In the genomic region with DNA sequence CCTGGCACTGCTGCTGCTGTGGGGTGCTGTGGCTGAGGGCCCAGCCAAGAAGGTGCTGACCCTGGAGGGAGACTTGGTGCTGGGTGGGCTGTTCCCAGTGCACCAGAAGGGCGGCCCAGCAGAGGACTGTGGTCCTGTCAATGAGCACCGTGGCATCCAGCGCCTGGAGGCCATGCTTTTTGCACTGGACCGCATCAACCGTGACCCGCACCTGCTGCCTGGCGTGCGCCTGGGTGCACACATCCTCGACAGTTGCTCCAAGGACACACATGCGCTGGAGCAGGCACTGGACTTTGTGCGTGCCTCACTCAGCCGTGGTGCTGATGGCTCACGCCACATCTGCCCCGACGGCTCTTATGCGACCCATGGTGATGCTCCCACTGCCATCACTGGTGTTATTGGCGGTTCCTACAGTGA, we compare ENCODE assay signal across 21 cellular contexts. TPM values are rescaled to one million over a fixed set of nuclear protein-coding genes. Genes with fewer than 3 reads are reported as not detected.
A peak's percentile ranks its signal among the peaks of the same experiment; 100 is the strongest.
DNase-seq lines count a peak whose midpoint lies in the region; ATAC-seq and TF ChIP-seq lines count a peak whose summit lies in the region.
"Had no signal": no experiment of that assay in that cellular context is flagged by ENCODE, and none has a peak within 500 bp of the region (broad histone marks: within the 10 kb centered on the region; RNA-seq: fewer than 3 reads in every experiment).

No MANE protein-coding gene starts in this region.

- H2BK120ac ChIP-seq in H9 (ENCODE audit: low read depth, low read length, poor library complexity, severe bottlenecking) = no peak overlapping the region

- peaks cover 11 to 31% of the 10 kb centered on the region in 2 experiments for H3K4me1 Mint-ChIP-seq in H9
- H3K4me1 Mint-ChIP-seq in immature natural killer cell = peaks cover 14 to 20% of the 10 kb centered on the region in 2 donors
- H3K4me1 Mint-ChIP-seq in stimulated activated effector memory CD8-positive, alpha-beta T cell treated with anti-CD3 and anti-CD28 coated beads, Interleukin-12 subunit alpha, Interleukin-12 subunit beta, amount 100 ng/mL, for 72 hours = peaks cover 46% of the 10 kb centered on the region
- peaks cover 7% of the 10 kb centered on the region for H3K4me1 Mint-ChIP-seq in mesothelial cell of epicardium

- no peak for ATAC-seq in stimulated activated effector memory CD8-positive, alpha-beta T cell treated with anti-CD3 and anti-CD28 coated beads, Interleukin-12 subunit alpha, Interleukin-12 subunit beta, amount 100 ng/mL, for 72 hours
- no peak for ATAC-seq in HG03045 (IDR thresholded peaks at IDR 0.05; ENCODE audit: unreplicated experiment)
- ATAC-seq: activated CD8-positive, alpha-beta T cell treated with anti-CD3 and anti-CD28 coated beads, Interleukin-2, amount 10 ng/mL, durations not matched to agents 7 days and 5 days had no signal

- no peaks in the 10 kb centered on the region for H4K20me1 ChIP-seq in H9 (ENCODE audit: control insufficient read depth, insufficient read depth, insufficient read length)

- no peak overlapping the region for H2BK12ac ChIP-seq in H9 (ENCODE audit: insufficient read length, low read depth, low read length)

- H2BK15ac ChIP-seq in H9 (ENCODE audit: low read depth, low read length) = no peak overlapping the region

- H3K23me2 ChIP-seq in H9 (ENCODE audit: insufficient read length, low read depth, low read length, poor library complexity, severe bottlenecking) = peaks cover 7% of the 10 kb centered on the region

- H3K4me2 ChIP-seq in H9 (ENCODE audit: insufficient read depth, insufficient read length, low read length) = no peak overlapping the region

- H3K27me3 Mint-ChIP-seq in H9 (ENCODE audit: low read depth) = peaks cover 37% of the 10 kb centered on the region
- H3K27me3 Mint-ChIP-seq in immature natural killer cell (ENCODE audit: low read depth in 3 of 3) = peaks cover 0 to 6% (median 2%) of the 10 kb centered on the region in 3 donors
- H3K27me3 Mint-ChIP-seq in mesothelial cell of epicardium (ENCODE audit: low read depth) = peaks cover 33% of the 10 kb centered on the region
- H3K27me3 Mint-ChIP-seq: activated naive CD8-positive, alpha-beta T cell had no signal

- H3K27ac Mint-ChIP-seq in H9 (no peak overlapping the region), immature natural killer cell (peak overlapping the region in 4 of 6 donors; percentile 10 to 48 (median 28)), mesothelial cell of epicardium (no peak overlapping the region)
- peak overlapping the region; percentile 97 for H3K27ac Mint-ChIP-seq in stimulated activated effector memory CD8-positive, alpha-beta T cell treated with anti-CD3 and anti-CD28 coated beads, Interleukin-12 subunit alpha, Interleukin-12 subunit beta, amount 100 ng/mL, for 72 hours
- H3K27ac Mint-ChIP-seq: activated CD8-positive, alpha-beta T cell treated with anti-CD3 and anti-CD28 coated beads, Interleukin-2, amount 10 ng/mL, durations not matched to agents 7 days and 5 days; progenitor cell of endocrine pancreas had no signal

- peaks cover 17% of the 10 kb centered on the region; the same call in 1 of the 2 replicates for H3K27me3 ChIP-seq in H9 (ENCODE audit: insufficient read depth, low read length)
- H3K27me3 ChIP-seq: SJSA1 had no signal

- H2AK5ac ChIP-seq in H9 (ENCODE audit: insufficient read length, low read length) = no peak overlapping the region

- H3K36me3 Mint-ChIP-seq in H9 (ENCODE audit: insufficient read depth in 1 of 3, low read depth in 3 of 3) (no peaks in the 10 kb centered on the region), immature natural killer cell (peaks cover 6 to 21% (median 15%) of the 10 kb centered on the region in 3 donors), mesothelial cell of epicardium (no peaks in the 10 kb centered on the region)
- H3K36me3 Mint-ChIP-seq in stimulated activated effector memory CD8-positive, alpha-beta T cell treated with anti-CD3 and anti-CD28 coated beads, Interleukin-12 subunit alpha, Interleukin-12 subunit beta, amount 100 ng/mL, for 72 hours = peaks cover 15% of the 10 kb centered on the region
- H3K36me3 Mint-ChIP-seq: activated naive CD8-positive, alpha-beta T cell had no signal

- no CpG with 5 or more reads among the region's 17 CpGs for WGBS in H9 (ENCODE audit: extremely low coverage, insufficient read length, low lambda C conversion rate)

- no peak overlapping the region for H3K27ac ChIP-seq in H9 (ENCODE audit: insufficient read length, low read depth, low read length)
- H3K27ac ChIP-seq: cardiac muscle cell, SJSA1, spleen had no signal

- H3K4me1 ChIP-seq in H9 (ENCODE audit: insufficient read depth, low read length) = no peaks in the 10 kb centered on the region

- no peak overlapping the region for H3K23ac ChIP-seq in H9 (ENCODE audit: insufficient read length, low read depth, low read length)

- no peaks in the 10 kb centered on the region for H3K9me3 ChIP-seq in H9 (ENCODE audit: control insufficient read depth, low read depth, low read length)
- H3K9me3 ChIP-seq: SJSA1, spleen had no signal

- H4K91ac ChIP-seq in H9 (ENCODE audit: insufficient read length, low read depth, low read length) = no peak overlapping the region

- H3K79me2 ChIP-seq in H9 (ENCODE audit: insufficient read depth, low read length) = no peaks in the 10 kb centered on the region

- no peak overlapping the region for H4K8ac ChIP-seq in H9 (replicated peaks; ENCODE audit: insufficient read length, low read depth, low read length)

- no peak overlapping the region for H3K4ac ChIP-seq in H9 (ENCODE audit: low read depth, low read length)

- H3K4me3 Mint-ChIP-seq in H9 = no peak overlapping the region
- no peak overlapping the region for H3K4me3 Mint-ChIP-seq in immature natural killer cell
- H3K4me3 Mint-ChIP-seq in stimulated activated effector memory CD8-positive, alpha-beta T cell treated with anti-CD3 and anti-CD28 coated beads, Interleukin-12 subunit alpha, Interleukin-12 subunit beta, amount 100 ng/mL, for 72 hours = no peak overlapping the region
- H3K4me3 Mint-ChIP-seq in mesothelial cell of epicardium = no peak overlapping the region
- H3K4me3 Mint-ChIP-seq: activated CD8-positive, alpha-beta T cell treated with anti-CD3 and anti-CD28 coated beads, Interleukin-2, amount 10 ng/mL, durations not matched to agents 7 days and 5 days; CD8-positive, alpha-beta memory T cell had no signal

- H3K14ac ChIP-seq in H9 (ENCODE audit: insufficient read depth, low read length) = no peak overlapping the region

- no peak overlapping the region for H2BK5ac ChIP-seq in H9 (ENCODE audit: insufficient read length, low read length)

- no peak overlapping the region for H2BK20ac ChIP-seq in H9 (ENCODE audit: low read depth, low read length, poor library complexity, severe bottlenecking)

- H3T11ph ChIP-seq in H9 (ENCODE audit: low read length) = no peak overlapping the region

- no peak overlapping the region for H3K18ac ChIP-seq in H9 (ENCODE audit: insufficient read length, low read depth, low read length)

- TF ChIP-seq CTCF in H9 (conservative IDR thresholded peaks at IDR 0.05) = no peak
- TF ChIP-seq CTCF in mesothelial cell of epicardium (IDR thresholded peaks at IDR 0.05; ENCODE audit: unreplicated experiment) = no peak

- H3K79me1 ChIP-seq in H9 (ENCODE audit: insufficient read depth, low read depth, low read length, poor library complexity, severe bottlenecking) = no peaks in the 10 kb centered on the region

- no peaks in the 10 kb centered on the region; a peak in 1 of 5 replicates for H3K9me3 Mint-ChIP-seq in H9
- no peaks in the 10 kb centered on the region for H3K9me3 Mint-ChIP-seq in immature natural killer cell
- H3K9me3 Mint-ChIP-seq in stimulated activated effector memory CD8-positive, alpha-beta T cell treated with anti-CD3 and anti-CD28 coated beads, Interleukin-12 subunit alpha, Interleukin-12 subunit beta, amount 100 ng/mL, for 72 hours = no peaks in the 10 kb centered on the region
- H3K9me3 Mint-ChIP-seq in mesothelial cell of epicardium = no peaks in the 10 kb centered on the region
- H3K9me3 Mint-ChIP-seq: CD8-positive, alpha-beta memory T cell had no signal

- no peak overlapping the region for H3K9ac ChIP-seq in H9 (ENCODE audit: extremely low read depth, insufficient read length, low read length)

- H2AFZ ChIP-seq in H9 (ENCODE audit: low read length) = no peak overlapping the region

- DNase-seq in activated T-cell treated with anti-CD3 and anti-CD28 coated beads, Interleukin-2, amount 50 U/mL, for 1 hour = peak; percentile 14
- DNase-seq in activated T-cell treated with anti-CD3 and anti-CD28 coated beads for 4 hours (no peak), H9 (peak; percentile 25), immature natural killer cell (no peak), mesothelial cell of epicardium (ENCODE audit: low spot score in 2 of 2, unreplicated experiment in 2 of 2) (no peak), NCI-H1092 treated with DMSO at 0.1 percent for 48 hours (lab: John Stamatoyannopoulos, UW) (no peak)
- DNase-seq in stimulated activated effector memory CD8-positive, alpha-beta T cell treated with anti-CD3 and anti-CD28 coated beads, Interleukin-12 subunit alpha, Interleukin-12 subunit beta, amount 100 ng/mL, for 72 hours (ENCODE audit: low spot score in 2 of 2) = no peak
- DNase-seq: activated CD8-positive, alpha-beta T cell treated with anti-CD3 and anti-CD28 coated beads, Interleukin-2, amount 10 ng/mL, durations not matched to agents 7 days and 5 days; CD8-positive, alpha-beta memory T cell; hippocampal formation; MM.1S; NCI-H2029; NCI-H446 treated with DMSO at 0.1 percent for 48 hours; stimulated activated naive CD4-positive, alpha-beta T cell treated with Interleukin-2 at 50 U/mL for 16 hours had no signal

- H3K56ac ChIP-seq in H9 (ENCODE audit: insufficient read length, low read depth, low read length) = no peak overlapping the region

- no peak overlapping the region for H4K5ac ChIP-seq in H9 (ENCODE audit: insufficient read length, low read depth, low read length)

RNA-seq across cellular contexts. Expression of gene GRM2, which starts 2.1 kb away (rescaled TPM):
- total RNA-seq in H9 (2021) (1.5 and 1.9 TPM in 2 replicates), mesothelial cell of epicardium (0.66 to 1.0 TPM (median 0.98 TPM) in 3 replicates)
- polyA plus RNA-seq in immature natural killer cell = not detected
- polyA plus RNA-seq: AG04450, cardiac muscle cell had no signal

RNA-seq across cellular contexts. Expression of gene TEX264, which starts 38.0 kb away (rescaled TPM):
- total RNA-seq in H9 (2021) = 15.0 and 17.3 TPM in 2 replicates
- 100 to 1,000 TPM; 101 to 155 (median 131) TPM for polyA plus RNA-seq in immature natural killer cell
- total RNA-seq in mesothelial cell of epicardium = 37.8 to 39.7 TPM (median 38.6 TPM) in 3 replicates

Comparison
In these comparisons a context has a peak if more than half of its experiments do, and no peak if none do; other contexts are left out.
1. DNase-seq: peak in activated T-cell treated with anti-CD3 and anti-CD28 coated beads, Interleukin-2, amount 50 U/mL, for 1 hour (single experiment) and H9 (single experiment); none in activated T-cell treated with anti-CD3 and anti-CD28 coated beads for 4 hours (single experiment), immature natural killer cell (0 of 3), stimulated activated effector memory CD8-positive, alpha-beta T cell treated with anti-CD3 and anti-CD28 coated beads, Interleukin-12 subunit alpha, Interleukin-12 subunit beta, amount 100 ng/mL, for 72 hours (0 of 2), mesothelial cell of epicardium (0 of 2) and NCI-H1092 treated with DMSO at 0.1 percent for 48 hours (single experiment).
2. H3K27ac Mint-ChIP-seq: peak in immature natural killer cell (4 of 6) and stimulated activated effector memory CD8-positive, alpha-beta T cell treated with anti-CD3 and anti-CD28 coated beads, Interleukin-12 subunit alpha, Interleukin-12 subunit beta, amount 100 ng/mL, for 72 hours (single experiment); none in H9 (0 of 3) and mesothelial cell of epicardium (single experiment).